ENCODE assay signal across 8 cellular contexts in the genomic region with DNA sequence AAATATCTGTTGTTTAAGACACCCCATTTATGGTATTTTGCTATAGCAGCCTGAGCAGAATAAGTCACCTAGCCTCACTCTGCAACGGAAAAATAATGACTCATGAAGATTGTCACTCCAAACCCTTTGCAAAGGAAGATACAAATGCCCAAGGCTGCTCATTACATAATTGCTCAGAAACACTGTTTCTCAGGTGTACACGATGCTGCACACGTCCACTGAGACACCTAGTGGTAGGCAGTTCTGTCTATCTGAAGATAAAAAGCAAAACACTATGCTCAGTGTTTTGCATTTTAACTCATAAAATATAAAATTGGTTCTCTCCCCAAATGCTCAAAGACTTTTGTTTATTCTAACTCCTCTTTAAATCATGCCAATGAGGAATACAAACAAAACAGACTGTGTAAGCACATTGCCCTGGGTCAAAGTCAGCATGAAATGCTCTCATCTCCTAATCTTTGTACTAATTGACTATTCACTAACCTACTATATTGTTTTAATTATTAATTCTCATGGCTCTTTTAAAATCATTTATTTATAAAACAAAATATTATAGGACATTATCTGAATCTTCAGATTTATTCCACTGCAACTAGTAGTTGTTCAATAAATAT. TPM values are rescaled to one million over a fixed set of nuclear protein-coding genes. Genes with fewer than 3 reads are reported as not detected.
A peak's percentile ranks its signal among the peaks of the same experiment; 100 is the strongest.
DNase-seq lines count a peak whose midpoint lies in the region; ATAC-seq, FAIRE-seq and TF ChIP-seq lines count a peak whose summit lies in the region.

No MANE protein-coding gene starts in this region.

- no peak for DNase-seq in GM10248 (ENCODE audit: extremely low spot score)
- peak; percentile 33 for DNase-seq in OCI-LY7 (ENCODE audit: low spot score)
- no peak for DNase-seq in kidney
- no peak for DNase-seq in NOMO-1 treated with dmso at 0.1 percent for 144 hours (lab: John Stamatoyannopoulos, UW; ENCODE audit: unreplicated experiment)
- DNase-seq in NCI-H2081 treated with DMSO at 0.1 percent for 48 hours (lab: John Stamatoyannopoulos, UW): no peak

- H3K4me1 ChIP-seq in OCI-LY7 (ENCODE audit: insufficient read depth, low read length, poor library complexity, severe bottlenecking): no peaks in the 10 kb centered on the region
- H3K4me1 ChIP-seq in kidney (ENCODE audit: control insufficient read depth in 1 of 2, insufficient read depth in 1 of 2, low read depth in 1 of 2, low read length in 2 of 2): no peaks in the 10 kb centered on the region

- H3K9me3 ChIP-seq in OCI-LY7 (ENCODE audit: low read length) (no peaks in the 10 kb centered on the region), kidney (ENCODE audit: control insufficient read depth in 1 of 2, low read length in 2 of 2) (no peaks in the 10 kb centered on the region)

- TF ChIP-seq CTCF in GM10248 (IDR thresholded peaks at IDR 0.05; ENCODE audit: control extremely low read depth, extremely low read depth, low read depth, missing control alignments) (peak; percentile 54), OCI-LY7 (conservative IDR thresholded peaks at IDR 0.05; ENCODE audit: low read length) (peak; percentile 78), kidney (IDR thresholded peaks at IDR 0.05; ENCODE audit: borderline replicate concordance, extremely low read depth, insufficient read depth) (peak; percentile 60)

- no peaks in the 10 kb centered on the region for H3K9me2 ChIP-seq in OCI-LY7 (ENCODE audit: insufficient read depth, low read length)

- no peaks in the 10 kb centered on the region for H4K20me1 ChIP-seq in OCI-LY7 (ENCODE audit: insufficient read depth, low read length)

- BruUV-seq in OCI-LY7 (replicated peaks; lab: Mats Ljungman, UMichigan): no TSS peak

- no peaks in the 10 kb centered on the region for H3K79me2 ChIP-seq in OCI-LY7 (ENCODE audit: insufficient read depth, low read depth, low read length)

- FAIRE-seq in kidney (lab: Jason Lieb, UNC): peak; percentile 58

- no peak overlapping the region for H3K9ac ChIP-seq in kidney (ENCODE audit: low read length in 2 of 2)

- H3K4me2 ChIP-seq in OCI-LY7 (ENCODE audit: low read length): no peak overlapping the region

- POLR2A ChIA-PET in GM10248 (lab: Yijun Ruan, JAX) (no interaction called here), OCI-LY7 (lab: Charles Lee) (interaction anchor here (0.7 kb wide), 2 partner anchors 13 to 18 kb away, joined by 3 read pairs; no protein-coding TSS in a partner anchor)

- H3K27ac ChIP-seq in OCI-LY7 (ENCODE audit: low read depth, low read length, poor library complexity, severe bottlenecking) (no peak overlapping the region), kidney (ENCODE audit: low read depth in 2 of 2, low read length in 2 of 2) (no peak overlapping the region)

- intact Hi-C loops in OCI-LY7 (cut with micrococcal nuclease; ENCODE audit: unreplicated experiment): loop anchor here (10.0 kb wide), 1 partner anchor 309 kb away; no protein-coding TSS in a partner anchor
- intact Hi-C loops in kidney (cut with DNase I): no loop called here

- CTCF ChIA-PET in GM10248 (lab: Yijun Ruan, JAX): interaction anchor here (1.7 kb wide), 1 partner anchor 307 kb away, joined by 7 read pairs; no protein-coding TSS in a partner anchor
- CTCF ChIA-PET in OCI-LY7 (lab: Charles Lee; ENCODE audit: unreplicated experiment): no interaction called here

- H3K4me3 ChIP-seq in OCI-LY7 (ENCODE audit: low read depth, low read length, poor library complexity, severe bottlenecking) (no peak overlapping the region), kidney (ENCODE audit: low read length in 2 of 2) (no peak overlapping the region)

- H2AFZ ChIP-seq in OCI-LY7 (ENCODE audit: low read length): no peak overlapping the region; the same call in 1 of the 2 replicates

- H3K36me3 ChIP-seq in OCI-LY7 (ENCODE audit: insufficient read depth, low read length) (no peaks in the 10 kb centered on the region), kidney (ENCODE audit: control insufficient read depth in 1 of 2, insufficient read depth in 2 of 2, low read length in 2 of 2) (no peaks in the 10 kb centered on the region)

- peak; percentile 65 for ATAC-seq in GM21786 (IDR thresholded peaks at IDR 0.05; ENCODE audit: unreplicated experiment)
- no peak for ATAC-seq in HG03520 (IDR thresholded peaks at IDR 0.05; ENCODE audit: unreplicated experiment)
- no peak for ATAC-seq in HG03175 (IDR thresholded peaks at IDR 0.05; ENCODE audit: unreplicated experiment)

RNA-seq across cellular contexts. Expression of gene TSLP, which starts 7.7 kb away (rescaled TPM):
- 0.05 TPM in 1 of 2 replicates, not detected in the other for total RNA-seq in OCI-LY7 (2014; rRNA removed; shearing (Covaris generic))
- not detected in 2 replicates for total RNA-seq in OCI-LY7 (2022)
- total RNA-seq in kidney: 1.4 TPM
- polyA plus RNA-seq in kidney (ENCODE audit: insufficient read depth, low read depth, low replicate concordance): 0.60 TPM

RNA-seq across cellular contexts. Expression of gene WDR36, which starts 28.3 kb away (rescaled TPM):
- 39.1 and 46.5 TPM in 2 replicates for total RNA-seq in OCI-LY7 (2014; rRNA removed; shearing (Covaris generic))
- total RNA-seq in OCI-LY7 (2022) (41.9 and 49.4 TPM in 2 replicates), kidney (31.8 TPM)
- polyA plus RNA-seq in kidney (ENCODE audit: insufficient read depth, low read depth, low replicate concordance): 4.5 TPM
